Comparison of ENCODE assay signal across 21 cellular contexts in genomic region chr4:74166823-74167222, GRCh38.
"Had no signal": no experiment of that assay in that cellular context is flagged by ENCODE, and none has a peak within 500 bp of the region (broad histone marks: within the 10 kb centered on the region; RNA-seq: fewer than 3 reads in every experiment).

No MANE protein-coding gene starts in this region.

- H3K9me3 ChIP-seq: left lung, neutrophil, tibial nerve, uterus had no signal

- H3K27ac ChIP-seq: brain microvascular endothelial cell, coronary artery, left lung, neutrophil, parathyroid adenoma, tibial nerve, uterus had no signal

- H3K79me2 ChIP-seq: parathyroid adenoma had no signal

- H2AFZ ChIP-seq: parathyroid adenoma had no signal

- H3K4me3 Mint-ChIP-seq: activated naive CD4-positive, alpha-beta T cell treated with anti-CD3 and anti-CD28 coated beads for 36 hours; activated T-cell treated with anti-CD3 and anti-CD28 coated beads, Interleukin-2, amount 50 U/mL, for 4 hours; memory B cell; naive thymus-derived CD8-positive, alpha-beta T cell; T-helper 1 cell treated with Interleukin-12 subunit alpha and Interleukin-12 subunit beta and Interleukin-4 antibody, amounts not matched to agents 30 μg/mL and 1 μg/mL, for 36 hours had no signal

- H3K9ac ChIP-seq: parathyroid adenoma had no signal

- H3K36me3 Mint-ChIP-seq: memory B cell had no signal

- H3K27me3 Mint-ChIP-seq: memory B cell; naive thymus-derived CD8-positive, alpha-beta T cell had no signal

- H3K4me1 ChIP-seq: left lung, parathyroid adenoma, tibial nerve, uterus had no signal

- H3K27ac Mint-ChIP-seq: activated naive CD4-positive, alpha-beta T cell treated with anti-CD3 and anti-CD28 coated beads for 36 hours; memory B cell; T-helper 1 cell treated with Interleukin-12 subunit alpha and Interleukin-12 subunit beta and Interleukin-4 antibody, amounts not matched to agents 30 μg/mL and 1 μg/mL, for 36 hours had no signal

- H3K36me3 ChIP-seq: neutrophil, uterus had no signal

- H3K27me3 ChIP-seq: brain microvascular endothelial cell, left lung, neutrophil, tibial nerve, uterus had no signal

- H3K9me3 Mint-ChIP-seq: activated naive CD4-positive, alpha-beta T cell treated with anti-CD3 and anti-CD28 coated beads for 36 hours; activated T-cell treated with anti-CD3 and anti-CD28 coated beads, Interleukin-2, amount 50 U/mL, for 4 hours; memory B cell; naive thymus-derived CD8-positive, alpha-beta T cell; T-helper 1 cell treated with Interleukin-12 subunit alpha and Interleukin-12 subunit beta and Interleukin-4 antibody, amounts not matched to agents 30 μg/mL and 1 μg/mL, for 36 hours had no signal

- FAIRE-seq: keratinocyte had no signal

- ATAC-seq: left lung; naive thymus-derived CD8-positive, alpha-beta T cell had no signal

- H3K4me3 ChIP-seq: coronary artery, left lung, tibial nerve, uterus had no signal

- DNase-seq: activated CD4-positive, alpha-beta T cell treated with anti-CD3 and anti-CD28 coated beads, Interleukin-2, amount 50 U/mL, for 1 hour; activated CD4-positive, CD25-positive, alpha-beta regulatory T cell treated with anti-CD3 and anti-CD28 coated beads, Interleukin-2, amount 50 U/mL, for 72 hours; activated CD8-positive, alpha-beta memory T cell treated with anti-CD3 and anti-CD28 coated beads, Interleukin-2, amount 50 U/mL, for 4 hours; activated naive CD4-positive, alpha-beta T cell treated with anti-CD3 and anti-CD28 coated beads for 36 hours; activated T-cell treated with anti-CD3 and anti-CD28 coated beads, Interleukin-2, amount 50 U/mL, for 4 hours; aorta; brain microvascular endothelial cell; foreskin melanocyte; glutamatergic neuron; left lung; naive thymus-derived CD8-positive, alpha-beta T cell; stimulated activated CD4-positive, alpha-beta T cell treated with anti-CD3 and anti-CD28 coated beads, Interleukin-2, amount 100 ng/mL, for 24 hours; stimulated activated naive CD4-positive, alpha-beta T cell treated with Interleukin-2 at 50 U/mL for 16 hours; uterus had no signal
